ENCODE assay signal across 8 cellular contexts in the genomic region with DNA sequence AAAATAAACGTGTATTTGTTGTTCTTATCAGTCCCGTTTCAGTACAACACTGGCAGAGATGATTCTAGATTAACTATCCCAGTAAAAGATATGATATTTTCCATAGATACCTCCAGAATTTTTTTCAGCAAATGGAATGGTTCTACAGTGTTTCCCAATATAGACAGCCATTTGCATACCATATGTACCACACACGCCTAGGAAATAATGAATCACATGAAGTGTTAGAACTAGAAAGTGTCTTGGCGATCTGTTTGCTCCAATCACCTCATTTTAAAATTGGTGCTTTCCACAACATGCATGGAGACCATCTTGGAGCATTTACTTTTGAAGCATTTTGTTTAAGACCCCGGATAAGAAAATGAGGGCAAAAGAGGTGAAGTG. TPM values are rescaled to one million over a fixed set of nuclear protein-coding genes. Genes with fewer than 3 reads are reported as not detected.
DNase-seq lines count a peak whose midpoint lies in the region; ATAC-seq, FAIRE-seq and TF ChIP-seq lines count a peak whose summit lies in the region.

No MANE protein-coding gene starts in this region.

- FAIRE-seq in H54 (lab: Jason Lieb, UNC): peak; percentile 77

- no peak for TF ChIP-seq CTCF in fibroblast of lung (conservative IDR thresholded peaks at IDR 0.05 in 1 of 2, IDR thresholded peaks at IDR 0.05 in 1 of 2; ENCODE audit: low read depth in 1 of 2, low read length in 2 of 2)

- peaks cover 13% of the 10 kb centered on the region for H3K27me3 ChIP-seq in fibroblast of lung (ENCODE audit: control insufficient read depth, insufficient read depth, low read length)
- peaks cover 0 to 6% (median 3%) of the 10 kb centered on the region in 3 donors for H3K27me3 ChIP-seq in skeletal muscle tissue (ENCODE audit: control insufficient read depth in 3 of 3, insufficient read depth in 3 of 3, low read length in 3 of 3)

- H3K27ac ChIP-seq in SK-N-MC (no peak overlapping the region), fibroblast of lung (ENCODE audit: insufficient read depth, low read length) (no peak overlapping the region), skeletal muscle tissue (ENCODE audit: low read depth, low read length) (no peak overlapping the region)

- no peaks in the 10 kb centered on the region for H3K79me2 ChIP-seq in fibroblast of lung (ENCODE audit: control insufficient read depth, insufficient read depth, low read length)

- H3K4me2 ChIP-seq in fibroblast of lung (ENCODE audit: extremely low read depth, insufficient read depth, low read length): peak overlapping the region; percentile 63

- H3K9ac ChIP-seq in SK-N-MC (ENCODE audit: insufficient read length) (no peak overlapping the region), fibroblast of lung (ENCODE audit: insufficient read depth, low read length) (no peak overlapping the region), skeletal muscle tissue (ENCODE audit: low read depth in 1 of 3, low read length in 3 of 3) (peak overlapping the region in 1 of 3 donors; percentile 63)

- H4K20me1 ChIP-seq in fibroblast of lung (ENCODE audit: control insufficient read depth, extremely low read depth, insufficient read depth, low read length): no peaks in the 10 kb centered on the region

- H3K36me3 ChIP-seq in SK-N-MC (ENCODE audit: insufficient read depth, low read length) (no peaks in the 10 kb centered on the region), fibroblast of lung (ENCODE audit: control insufficient read depth, insufficient read depth, low read length) (no peaks in the 10 kb centered on the region), skeletal muscle tissue (ENCODE audit: control insufficient read depth in 3 of 3, insufficient read depth in 3 of 3, low read length in 3 of 3) (no peaks in the 10 kb centered on the region)

- no peak for ATAC-seq in GM21825 (IDR thresholded peaks at IDR 0.05; ENCODE audit: unreplicated experiment)

- H3K4me3 ChIP-seq in SK-N-MC (peak overlapping the region; percentile 76), fibroblast of lung (replicated peaks in 1 of 4; ENCODE audit: control extremely low read depth in 1 of 4, insufficient read depth in 1 of 4, low read depth in 3 of 4, low read length in 4 of 4) (peak overlapping the region in 3 of 4 experiments; percentile 18 to 36 (median 30)), skeletal muscle tissue (ENCODE audit: low read length in 3 of 3) (peak overlapping the region; percentile 2 to 58 (median 57))

- no peaks in the 10 kb centered on the region for H3K4me1 ChIP-seq in fibroblast of lung (ENCODE audit: control insufficient read depth, extremely low read depth, insufficient read depth, low read length)
- H3K4me1 ChIP-seq in skeletal muscle tissue (ENCODE audit: control insufficient read depth in 3 of 3, insufficient read depth in 3 of 3, low read length in 3 of 3): peaks cover 10 to 16% (median 14%) of the 10 kb centered on the region in 3 donors

- H3K9me3 ChIP-seq in SK-N-MC (ENCODE audit: low read depth, low read length) (no peaks in the 10 kb centered on the region), fibroblast of lung (ENCODE audit: control insufficient read depth, insufficient read depth, low read depth, low read length) (no peaks in the 10 kb centered on the region), skeletal muscle tissue (ENCODE audit: control insufficient read depth in 3 of 3, low read length in 3 of 3) (no peaks in the 10 kb centered on the region)

- no peak for TF ChIP-seq POLR2A in H54 (IDR thresholded peaks at IDR 0.05; ENCODE audit: low read depth, low read length)

- DNase-seq in H54 (ENCODE audit: insufficient read length, low spot score): peak; percentile 20
- no peak for DNase-seq in SK-N-MC (ENCODE audit: low read depth, low spot score)
- peak in 1 of 2 donors; percentile 10 for DNase-seq in fibroblast of lung (ENCODE audit: low read depth in 2 of 2)
- no peak for DNase-seq in dedifferentiated amniotic fluid mesenchymal stem cell (ENCODE audit: extremely low spot score)
- no peak for DNase-seq in NCI-H187 treated with DMSO at 0.1 percent for 48 hours (lab: John Stamatoyannopoulos, UW)
- no peak for DNase-seq in activated CD4-positive, CD25-positive, alpha-beta regulatory T cell treated with anti-CD3 and anti-CD28 coated beads, Interleukin-2, amount 50 U/mL, for 72 hours

- no peak overlapping the region for H2AFZ ChIP-seq in fibroblast of lung (ENCODE audit: low read length)

RNA-seq across cellular contexts. Expression of a gene that starts 2.0 kb away (rescaled TPM):
- total RNA-seq in fibroblast of lung: not detected in 2 replicates
- polyA plus RNA-seq in fibroblast of lung: not detected in 2 replicates
- polyA plus RNA-seq in fibroblast of lung (2012): not detected in 2 replicates
- polyA minus RNA-seq in fibroblast of lung (ENCODE audit: low replicate concordance): not detected in 2 replicates
- total RNA-seq in skeletal muscle tissue: not detected

RNA-seq across cellular contexts. Expression of a gene that starts 8.5 kb away (rescaled TPM):
- 77.3 and 82.7 TPM in 2 replicates for total RNA-seq in fibroblast of lung
- polyA plus RNA-seq in fibroblast of lung: 15.3 and 19.6 TPM in 2 replicates
- 11.7 and 15.0 TPM in 2 replicates for polyA plus RNA-seq in fibroblast of lung (2012)
- polyA minus RNA-seq in fibroblast of lung (ENCODE audit: low replicate concordance): 13.1 and 15.3 TPM in 2 replicates
- total RNA-seq in skeletal muscle tissue: 73.6 TPM
